In the genomic region with DNA sequence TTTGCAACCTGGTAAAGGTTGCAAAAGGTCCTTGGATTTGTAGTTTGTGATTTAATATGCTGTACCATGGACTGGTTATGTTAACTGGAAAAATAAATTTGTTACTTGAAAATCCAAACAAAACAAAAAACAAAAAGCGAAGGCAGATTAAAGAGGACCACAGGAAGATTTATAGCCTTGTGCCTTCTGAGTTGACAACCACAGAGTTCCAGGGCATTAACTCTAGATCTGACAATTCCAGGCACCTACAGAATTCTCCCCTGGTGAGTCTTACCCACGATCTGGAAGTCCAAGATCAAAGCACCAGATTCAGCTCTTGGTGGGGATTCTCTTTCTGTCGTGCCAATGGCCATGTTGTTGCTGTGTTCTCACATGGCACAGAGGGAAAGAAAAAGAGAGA, we compare ENCODE assay signal across 32 cellular contexts.
"Had no signal": no experiment of that assay in that cellular context is flagged by ENCODE, and none has a peak within 500 bp of the region (broad histone marks: within the 10 kb centered on the region; RNA-seq: fewer than 3 reads in every experiment).

No MANE protein-coding gene starts in this region.

- FAIRE-seq: astrocyte, bronchial epithelial cell, RCC 7860 had no signal

- H3K9me3 ChIP-seq: adrenal gland had no signal

- DNase-seq: activated CD4-positive, alpha-beta T cell treated with anti-CD3 and anti-CD28 coated beads, Interleukin-2, amount 10 ng/mL, durations not matched to agents 24 days and 14 days; activated CD4-positive, alpha-beta T cell treated with anti-CD3 and anti-CD28 coated beads, Interleukin-2, amount 50 U/mL, for 4 hours; activated CD8-positive, alpha-beta T cell treated with anti-CD3 and anti-CD28 coated beads, Interleukin-2, amount 10 ng/mL, durations not matched to agents 7 days and 5 days; activated gamma-delta T cell treated with Interleukin-2 at 50 U/mL for 16 hours; activated naive CD4-positive, alpha-beta T cell treated with anti-CD3 and anti-CD28 coated beads for 36 hours; activated T-cell treated with anti-CD3 and anti-CD28 coated beads for 4 hours; activated T-cell treated with anti-CD3 and anti-CD28 coated beads, Interleukin-2, amount 50 U/mL, for 4 hours; adrenal gland; caudate nucleus; Kasumi-1; KG1; MM.1S; MV-4-11; NCI-H1092; NCI-H1436 treated with DMSO at 0.1 percent for 48 hours; NCI-H1694 treated with DMSO at 0.1 percent for 48 hours; NCI-H2029; NCI-H345; NCI-H524 treated with DMSO at 0.1 percent for 48 hours; SIG-M5; T-helper 1 cell; T-helper 2 cell; T1000 had no signal

- ATAC-seq: activated CD8-positive, alpha-beta T cell treated with anti-CD3 and anti-CD28 coated beads, Interleukin-2, amount 10 ng/mL, durations not matched to agents 7 days and 5 days; activated naive CD4-positive, alpha-beta T cell treated with anti-CD3 and anti-CD28 coated beads, Interleukin-2, amount 50 U/mL, for 72 hours; activated T-cell treated with anti-CD3 and anti-CD28 coated beads, Interleukin-2, amount 50 U/mL, for 4 hours; Right ventricle myocardium inferior; SK-N-SH treated with all-trans-retinoic acid at 6 μM for 48 hours had no signal

- H3K4me1 ChIP-seq: adrenal gland had no signal

- H3K9me3 Mint-ChIP-seq: activated CD4-positive, alpha-beta T cell treated with anti-CD3 and anti-CD28 coated beads, Interleukin-2, amount 10 ng/mL, durations not matched to agents 24 days and 14 days; activated naive CD4-positive, alpha-beta T cell treated with anti-CD3 and anti-CD28 coated beads for 36 hours; activated naive CD4-positive, alpha-beta T cell treated with anti-CD3 and anti-CD28 coated beads, Interleukin-2, amount 50 U/mL, for 72 hours; activated T-cell treated with anti-CD3 and anti-CD28 coated beads, Interleukin-2, amount 50 U/mL, for 4 hours; activated T-helper 1 cell treated with anti-CD3 and anti-CD28 coated beads, Interleukin-12 subunit alpha, Interleukin-12 subunit beta, Interleukin-2, Interleukin-4 antibody, amounts not matched to agents 30 ng/mL and 10 ng/mL and 1 ng/mL, durations not matched to agents 14 hours and 24 hours and 36 hours had no signal

- H3K4me3 Mint-ChIP-seq: activated CD4-positive, alpha-beta T cell treated with anti-CD3 and anti-CD28 coated beads, Interleukin-2, amount 10 ng/mL, durations not matched to agents 24 days and 14 days; activated CD8-positive, alpha-beta T cell treated with anti-CD3 and anti-CD28 coated beads, Interleukin-2, amount 10 ng/mL, durations not matched to agents 7 days and 5 days; activated naive CD4-positive, alpha-beta T cell treated with anti-CD3 and anti-CD28 coated beads for 36 hours; activated T-cell treated with anti-CD3 and anti-CD28 coated beads, Interleukin-2, amount 50 U/mL, for 4 hours; activated T-helper 1 cell treated with anti-CD3 and anti-CD28 coated beads, Interleukin-12 subunit alpha, Interleukin-12 subunit beta, Interleukin-2, Interleukin-4 antibody, amounts not matched to agents 30 ng/mL and 10 ng/mL and 1 ng/mL, durations not matched to agents 14 hours and 24 hours and 36 hours; brain had no signal

- H3K27me3 ChIP-seq: adrenal gland had no signal

- H3K4me1 Mint-ChIP-seq: activated CD4-positive, alpha-beta T cell treated with anti-CD3 and anti-CD28 coated beads, Interleukin-2, amount 10 ng/mL, durations not matched to agents 24 days and 14 days; brain had no signal

- H3K27ac Mint-ChIP-seq: activated CD4-positive, alpha-beta T cell treated with anti-CD3 and anti-CD28 coated beads, Interleukin-2, amount 10 ng/mL, durations not matched to agents 24 days and 14 days; activated CD8-positive, alpha-beta T cell treated with anti-CD3 and anti-CD28 coated beads, Interleukin-2, amount 10 ng/mL, durations not matched to agents 7 days and 5 days; activated naive CD4-positive, alpha-beta T cell treated with anti-CD3 and anti-CD28 coated beads for 36 hours; activated naive CD4-positive, alpha-beta T cell treated with anti-CD3 and anti-CD28 coated beads, Interleukin-2, amount 50 U/mL, for 72 hours; activated T-helper 1 cell treated with anti-CD3 and anti-CD28 coated beads, Interleukin-12 subunit alpha, Interleukin-12 subunit beta, Interleukin-2, Interleukin-4 antibody, amounts not matched to agents 30 ng/mL and 10 ng/mL and 1 ng/mL, durations not matched to agents 14 hours and 24 hours and 36 hours; brain had no signal

- H3K36me3 Mint-ChIP-seq: activated naive CD4-positive, alpha-beta T cell treated with anti-CD3 and anti-CD28 coated beads, Interleukin-2, amount 50 U/mL, for 72 hours; brain had no signal

- H3K4me3 ChIP-seq: adrenal gland had no signal

- H3K36me3 ChIP-seq: adrenal gland had no signal

- H3K27ac ChIP-seq: adrenal gland, RWPE1 had no signal
